In genomic region chr2:24164416-24164973, GRCh38 we compare ENCODE assay signal across 8 cellular contexts. TPM values are rescaled to one million over a fixed set of nuclear protein-coding genes. Genes with fewer than 3 reads are reported as not detected.
A peak's percentile ranks its signal among the peaks of the same experiment; 100 is the strongest.
DNase-seq lines count a peak whose midpoint lies in the region; ATAC-seq and TF ChIP-seq lines count a peak whose summit lies in the region.

No MANE protein-coding gene starts in this region.

- no peak overlapping the region for H3K4me3 Mint-ChIP-seq in activated CD8-positive, alpha-beta memory T cell treated with anti-CD3 and anti-CD28 coated beads, Interleukin-2, amount 10 ng/mL, durations not matched to agents 7 days and 5 days
- H3K4me3 Mint-ChIP-seq in glutamatergic neuron (ENCODE audit: unreplicated experiment) = no peak overlapping the region

- peak; percentile 85 for ATAC-seq in GM21717 (IDR thresholded peaks at IDR 0.05; ENCODE audit: unreplicated experiment)
- peak; percentile 84 for ATAC-seq in activated CD8-positive, alpha-beta memory T cell treated with anti-CD3 and anti-CD28 coated beads, Interleukin-2, amount 10 ng/mL, durations not matched to agents 7 days and 5 days
- no peak for ATAC-seq in GM19467 (IDR thresholded peaks at IDR 0.05; ENCODE audit: unreplicated experiment)

- no peaks in the 10 kb centered on the region for H3K36me3 Mint-ChIP-seq in activated CD8-positive, alpha-beta memory T cell treated with anti-CD3 and anti-CD28 coated beads, Interleukin-2, amount 10 ng/mL, durations not matched to agents 7 days and 5 days
- peaks cover 22% of the 10 kb centered on the region for H3K36me3 Mint-ChIP-seq in glutamatergic neuron (ENCODE audit: unreplicated experiment)

- no peak overlapping the region for H3K27ac Mint-ChIP-seq in activated CD8-positive, alpha-beta memory T cell treated with anti-CD3 and anti-CD28 coated beads, Interleukin-2, amount 10 ng/mL, durations not matched to agents 7 days and 5 days
- no peak overlapping the region for H3K27ac Mint-ChIP-seq in glutamatergic neuron (ENCODE audit: unreplicated experiment)

- POLR2A ChIA-PET in GM10248 (lab: Yijun Ruan, JAX) = no interaction called here

- DNase-seq in GM10248 (ENCODE audit: extremely low spot score) = peak; percentile 79
- peak; percentile 69 for DNase-seq in NAMALWA (ENCODE audit: low spot score)
- DNase-seq in activated CD8-positive, alpha-beta memory T cell treated with anti-CD3 and anti-CD28 coated beads, Interleukin-2, amount 10 ng/mL, durations not matched to agents 7 days and 5 days = peak; percentile 59
- no peak for DNase-seq in glutamatergic neuron
- peak; percentile 32 for DNase-seq in stimulated activated CD4-positive, alpha-beta T cell treated with anti-CD3 and anti-CD28 coated beads, Interleukin-1b, Interleukin-23, amount 100 ng/mL, for 48 hours
- DNase-seq in NCI-H1048 (lab: John Stamatoyannopoulos, UW) = no peak

- H3K27me3 Mint-ChIP-seq in activated CD8-positive, alpha-beta memory T cell treated with anti-CD3 and anti-CD28 coated beads, Interleukin-2, amount 10 ng/mL, durations not matched to agents 7 days and 5 days = peaks cover 3% of the 10 kb centered on the region
- H3K27me3 Mint-ChIP-seq in glutamatergic neuron (ENCODE audit: unreplicated experiment) = peaks cover 2% of the 10 kb centered on the region

- CTCF ChIA-PET in GM10248 (lab: Yijun Ruan, JAX) = interaction anchor here (0.7 to 6.7 kb wide), 10 partner anchors 9 to 340 kb away, joined by 3 to 27 read pairs (median 4); partner anchors contain the start of genes ATAD2B and FAM228A
- CTCF ChIA-PET in activated CD8-positive, alpha-beta memory T cell treated with anti-CD3 and anti-CD28 coated beads, Interleukin-2, amount 10 ng/mL, durations not matched to agents 7 days and 5 days (lab: Charles Lee) = interaction anchor here (0.6 to 2.6 kb wide), 6 partner anchors 9 to 592 kb away, joined by 3 to 11 read pairs (median 4); partner anchors contain the start of gene ATAD2B

- no peaks in the 10 kb centered on the region for H3K4me1 Mint-ChIP-seq in activated CD8-positive, alpha-beta memory T cell treated with anti-CD3 and anti-CD28 coated beads, Interleukin-2, amount 10 ng/mL, durations not matched to agents 7 days and 5 days
- peaks cover 4% of the 10 kb centered on the region for H3K4me1 Mint-ChIP-seq in glutamatergic neuron (ENCODE audit: low read depth, unreplicated experiment)

- H3K9me3 Mint-ChIP-seq in activated CD8-positive, alpha-beta memory T cell treated with anti-CD3 and anti-CD28 coated beads, Interleukin-2, amount 10 ng/mL, durations not matched to agents 7 days and 5 days (ENCODE audit: low read depth) = no peaks in the 10 kb centered on the region
- H3K9me3 Mint-ChIP-seq in glutamatergic neuron (ENCODE audit: unreplicated experiment) = no peaks in the 10 kb centered on the region

- TF ChIP-seq CTCF in GM10248 (IDR thresholded peaks at IDR 0.05; ENCODE audit: control extremely low read depth, extremely low read depth, low read depth, missing control alignments) = peak; percentile 81
- TF ChIP-seq CTCF in glutamatergic neuron (IDR thresholded peaks at IDR 0.05; ENCODE audit: partially characterized antibody, unreplicated experiment) = peak; percentile 35

RNA-seq across cellular contexts. Expression of gene FAM228A, which starts 10.4 kb away (rescaled TPM):
- total RNA-seq in activated CD8-positive, alpha-beta memory T cell treated with anti-CD3 and anti-CD28 coated beads, Interleukin-2, amount 10 ng/mL, durations not matched to agents 7 days and 5 days = not detected
- total RNA-seq in glutamatergic neuron (ENCODE audit: unreplicated experiment) = 0.69 TPM

RNA-seq across cellular contexts. Expression of gene FAM228B, which starts 41.2 kb away (rescaled TPM):
- 1 to 10 TPM; 5.4 to 9.3 TPM for total RNA-seq in activated CD8-positive, alpha-beta memory T cell treated with anti-CD3 and anti-CD28 coated beads, Interleukin-2, amount 10 ng/mL, durations not matched to agents 7 days and 5 days
- total RNA-seq in glutamatergic neuron (ENCODE audit: unreplicated experiment) = 18.9 TPM

RNA-seq across cellular contexts. Expression of gene PFN4, which starts 41.4 kb away (rescaled TPM):
- not detected for total RNA-seq in activated CD8-positive, alpha-beta memory T cell treated with anti-CD3 and anti-CD28 coated beads, Interleukin-2, amount 10 ng/mL, durations not matched to agents 7 days and 5 days
- not detected for total RNA-seq in glutamatergic neuron (ENCODE audit: unreplicated experiment)

Comparison
In these comparisons a context has a peak if more than half of its experiments do, and no peak if none do; other contexts are left out.
1. DNase-seq: peak in GM10248 (single experiment), NAMALWA (single experiment), activated CD8-positive, alpha-beta memory T cell treated with anti-CD3 and anti-CD28 coated beads, Interleukin-2, amount 10 ng/mL, durations not matched to agents 7 days and 5 days (single experiment) and stimulated activated CD4-positive, alpha-beta T cell treated with anti-CD3 and anti-CD28 coated beads, Interleukin-1b, Interleukin-23, amount 100 ng/mL, for 48 hours (single experiment); none in glutamatergic neuron (single experiment) and NCI-H1048 (single experiment).